7 cellular contexts compared by ENCODE assay signal in genomic region chr20:49935746-49936152, GRCh38. TPM values are rescaled to one million over a fixed set of nuclear protein-coding genes. Genes with fewer than 3 reads are reported as not detected.
A peak's percentile ranks its signal among the peaks of the same experiment; 100 is the strongest.
DNase-seq lines count a peak whose midpoint lies in the region; ATAC-seq and TF ChIP-seq lines count a peak whose summit lies in the region.

No MANE protein-coding gene starts in this region.

- H3K9me3 ChIP-seq in HEK293 (ENCODE audit: control insufficient read depth, insufficient read depth, low read depth, low read length) (no peaks in the 10 kb centered on the region), SJCRH30 (replicated peaks) (no peaks in the 10 kb centered on the region), cardiac muscle cell (ENCODE audit: low read depth) (no peaks in the 10 kb centered on the region), smooth muscle cell (replicated peaks; ENCODE audit: low read depth) (no peaks in the 10 kb centered on the region)

- no peaks in the 10 kb centered on the region for H3F3A ChIP-seq in smooth muscle cell (ENCODE audit: low read depth)

- CTCF ChIA-PET in HEK293 (lab: Yijun Ruan, JAX): interaction anchor here (0.7 to 3.5 kb wide), 6 partner anchors 8 to 394 kb away, joined by 3 to 15 read pairs (median 3); no protein-coding TSS in a partner anchor

- H2AFZ ChIP-seq in smooth muscle cell (ENCODE audit: low read depth): peak overlapping the region; percentile 90

- POLR2A ChIA-PET in HEK293 (lab: Yijun Ruan, JAX): interaction anchor here (0.6 to 2.5 kb wide), 8 partner anchors 10 to 135 kb away, joined by 3 to 11 read pairs (median 4); partner anchors contain the start of genes SLC9A8, SNAI1 and SPATA2

- H3K4me3 ChIP-seq in HEK293 (ENCODE audit: low read depth, low read length) (peak overlapping the region; percentile 7; the same call in 1 of the 2 replicates), SJCRH30 (peak overlapping the region; percentile 98), cardiac muscle cell (peak overlapping the region; percentile 98), smooth muscle cell (peak overlapping the region; percentile 96)

- H3K27me3 ChIP-seq in SJCRH30 (no peaks in the 10 kb centered on the region), cardiac muscle cell (no peaks in the 10 kb centered on the region), smooth muscle cell (ENCODE audit: low read depth) (no peaks in the 10 kb centered on the region)

- peaks cover 42% of the 10 kb centered on the region for H4K20me1 ChIP-seq in smooth muscle cell (ENCODE audit: low read depth)

- ATAC-seq in GM19328 (IDR thresholded peaks at IDR 0.05; ENCODE audit: unreplicated experiment): no peak
- ATAC-seq in omental fat pad (ENCODE audit: low FRiP score): no peak

- no peak overlapping the region for H3K9ac ChIP-seq in smooth muscle cell (ENCODE audit: low read depth)

- peak overlapping the region; percentile 94 for H3K4me2 ChIP-seq in smooth muscle cell

- no peak for DNase-seq in SJCRH30
- no peak for DNase-seq in cardiac muscle cell (ENCODE audit: low read depth in 1 of 2, low spot score in 1 of 2)
- DNase-seq in smooth muscle cell (lab: John Stamatoyannopoulos, UW; ENCODE audit: unreplicated experiment): no peak
- DNase-seq in D341Med (ENCODE audit: low spot score): no peak
- no peak for DNase-seq in omental fat pad (ENCODE audit: low spot score)

- H3K27ac ChIP-seq in HEK293 (ENCODE audit: extremely low read depth, low read depth, low read length) (no peak overlapping the region), SJCRH30 (no peak overlapping the region), cardiac muscle cell (no peak overlapping the region), smooth muscle cell (ENCODE audit: low read depth) (no peak overlapping the region)

- H3K4me1 ChIP-seq in HEK293 (ENCODE audit: control insufficient read depth, insufficient read depth, low read length) (peaks cover 6% of the 10 kb centered on the region), SJCRH30 (peaks cover 13% of the 10 kb centered on the region), cardiac muscle cell (ENCODE audit: low read depth) (peaks cover 18% of the 10 kb centered on the region), smooth muscle cell (ENCODE audit: low read depth) (peaks cover 13% of the 10 kb centered on the region)

- peaks cover 47% of the 10 kb centered on the region for H3K79me2 ChIP-seq in smooth muscle cell (ENCODE audit: low read depth)

- H3K36me3 ChIP-seq in HEK293 (ENCODE audit: control insufficient read depth in 2 of 2, insufficient read depth in 1 of 2, low read length in 2 of 2) (peaks cover 0 to 16% of the 10 kb centered on the region in 2 experiments; a peak in 2 of 3 replicates), SJCRH30 (peaks cover 12% of the 10 kb centered on the region), cardiac muscle cell (no peaks in the 10 kb centered on the region), smooth muscle cell (ENCODE audit: low read depth) (no peaks in the 10 kb centered on the region)

- 81% methylated on average over 21 of the region's 21 CpGs for WGBS in smooth muscle cell (ENCODE audit: low lambda C conversion rate)

- no peak for TF ChIP-seq CTCF in HEK293 (tag by site-specific recombination; IDR thresholded peaks at IDR 0.05)
- no peak for TF ChIP-seq CTCF in cardiac muscle cell (IDR thresholded peaks at IDR 0.05; ENCODE audit: low read depth, low read length)
- TF ChIP-seq CTCF in smooth muscle cell (IDR thresholded peaks at IDR 0.05; ENCODE audit: borderline replicate concordance, insufficient read depth, poor library complexity, severe bottlenecking): no peak
- TF ChIP-seq CTCF in omental fat pad (IDR thresholded peaks at IDR 0.05): no peak

TF ChIP-seq in HEK293, 187 proteins besides CTCF, POLR2A, EP300 and RAD21 (continues in another document):
- TF ChIP-seq ZNF530 (tag by site-specific recombination; IDR thresholded peaks at IDR 0.05; ENCODE audit: low read depth) (no peak), KLF7 (tag by site-specific recombination; IDR thresholded peaks at IDR 0.05; ENCODE audit: borderline replicate concordance) (peak; percentile 83; the same call in 1 of the 2 replicates), YY1 (tag by site-specific recombination; IDR thresholded peaks at IDR 0.05) (peak; percentile 30; the same call in 1 of the 2 replicates), ZNF580 (tag by site-specific recombination; IDR thresholded peaks at IDR 0.05) (peak; percentile 63; the same call in 1 of the 2 replicates), KLF17 (tag by site-specific recombination; IDR thresholded peaks at IDR 0.05) (0 out of 2 replicates have a peak, but pooled peaks have one; percentile 32), ZBTB11 (tag by site-specific recombination; conservative IDR thresholded peaks at IDR 0.05; ENCODE audit: low read depth) (0 out of 2 replicates have a peak, but pooled peaks have one; percentile 17), ZNF654 (tag by site-specific recombination; IDR thresholded peaks at IDR 0.05; ENCODE audit: low read depth) (no peak), PRDM6 (tag by site-specific recombination; IDR thresholded peaks at IDR 0.05) (0 out of 2 replicates have a peak, but pooled peaks have one; percentile 0), ZNF664 (tag by site-specific recombination; IDR thresholded peaks at IDR 0.05) (0 out of 2 replicates have a peak, but pooled peaks have one; percentile 14), ZSCAN23 (tag by site-specific recombination; IDR thresholded peaks at IDR 0.05) (0 out of 2 replicates have a peak, but pooled peaks have one; percentile 43), ZNF24 (tag by site-specific recombination; IDR thresholded peaks at IDR 0.05) (0 out of 2 replicates have a peak, but pooled peaks have one; percentile 38), ZBTB21 (tag by site-specific recombination; IDR thresholded peaks at IDR 0.05) (0 out of 2 replicates have a peak, but pooled peaks have one; percentile 15)

RNA-seq across cellular contexts. Expression of gene RNF114, which starts 0.4 kb away (rescaled TPM):
- total RNA-seq in SJCRH30 (2014; rRNA removed; shearing (Covaris generic)): 107 and 108 TPM in 2 replicates
- total RNA-seq in cardiac muscle cell (158 and 269 TPM in 2 replicates), smooth muscle cell (54.2 and 62.7 TPM in 2 replicates), omental fat pad (100 to 1,000 TPM; 133 to 163 (median 146) TPM)
- polyA plus RNA-seq in cardiac muscle cell (53.0 and 90.3 TPM in 2 replicates), smooth muscle cell (80.5 and 87.2 TPM in 2 replicates)

RNA-seq across cellular contexts. Expression of gene SPATA2, which starts 20.4 kb away (rescaled TPM):
- total RNA-seq in SJCRH30 (2014; rRNA removed; shearing (Covaris generic)): 8.2 and 8.3 TPM in 2 replicates
- 5.8 and 6.0 TPM in 2 replicates for total RNA-seq in cardiac muscle cell
- 9.4 and 9.5 TPM in 2 replicates for polyA plus RNA-seq in cardiac muscle cell
- total RNA-seq in smooth muscle cell: 3.3 and 3.9 TPM in 2 replicates
- 9.1 and 9.9 TPM in 2 replicates for polyA plus RNA-seq in smooth muscle cell
- total RNA-seq in omental fat pad: 1 to 10 TPM; 3.3 to 6.4 (median 3.6) TPM

RNA-seq across cellular contexts. Expression of gene SNAI1, which starts 47.0 kb away (rescaled TPM):
- 29.7 and 30.7 TPM in 2 replicates for total RNA-seq in SJCRH30 (2014; rRNA removed; shearing (Covaris generic))
- total RNA-seq in cardiac muscle cell (6.3 and 13.4 TPM in 2 replicates), smooth muscle cell (3.7 and 5.6 TPM in 2 replicates), omental fat pad (10 to 100 TPM in 1 of 4 donors, 1 to 10 TPM in 3; 3.3 to 23.8 (median 8.7) TPM)
- polyA plus RNA-seq in cardiac muscle cell (7.8 and 12.7 TPM in 2 replicates), smooth muscle cell (16.1 and 20.7 TPM in 2 replicates)

Comparison
In these comparisons a context has a peak if more than half of its experiments do, and no peak if none do; other contexts are left out.
1. H3K4me3 ChIP-seq: peak in every context shown above with its lines; median percentile 98 in SJCRH30; 98 in cardiac muscle cell; 96 in smooth muscle cell; 7 in HEK293.